ENCODE assay signal across 8 cellular contexts in the genomic region with DNA sequence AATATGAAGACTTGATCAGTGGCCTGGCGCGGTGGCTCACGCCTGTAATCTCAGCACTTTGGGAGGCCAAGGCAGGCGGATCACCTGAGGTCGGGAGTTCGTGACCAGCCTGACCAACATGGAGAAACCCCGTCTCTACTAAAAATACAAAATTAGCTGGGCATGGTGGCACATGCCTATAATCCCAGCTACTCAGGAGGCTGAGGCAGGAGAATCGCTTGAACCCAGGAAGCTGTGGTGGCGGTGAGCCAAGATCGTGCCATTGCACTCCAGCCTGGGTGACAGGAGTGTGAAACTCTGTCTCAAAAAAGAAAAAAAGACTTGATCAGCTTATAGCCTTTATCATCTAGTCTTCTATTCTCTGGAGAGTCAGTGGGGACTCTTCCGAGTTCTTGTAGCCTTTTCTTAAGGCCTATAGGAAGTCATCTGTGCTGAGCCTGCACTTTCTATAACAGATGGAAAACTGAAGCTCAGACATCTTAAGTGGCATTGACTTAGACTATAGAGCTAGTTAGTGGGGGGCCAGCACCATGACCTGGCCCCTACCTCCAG. TPM values are rescaled to one million over a fixed set of nuclear protein-coding genes. Genes with fewer than 3 reads are reported as not detected.
DNase-seq lines count a peak whose midpoint lies in the region; ATAC-seq and TF ChIP-seq lines count a peak whose summit lies in the region.
"Not testable (repeated sequence)": the region's sequence is repeated elsewhere in the genome, so short reads cannot be mapped to it uniquely, and the experiment has no call there.

No MANE protein-coding gene starts in this region.

- H3K4me1 ChIP-seq in BLaER1 treated with 17β-estradiol and CSF1 and Interleukin-3, amounts not matched to agents 10 nM and 100 nM = peaks cover 72 to 93% (median 90%) of the 10 kb centered on the region in 10 experiments
- H3K4me1 ChIP-seq in Loucy (ENCODE audit: insufficient read depth, low read length, poor library complexity, severe bottlenecking) = peaks cover 78% of the 10 kb centered on the region
- H3K4me1 ChIP-seq in right lobe of liver = not testable (repeated sequence)

- not testable (repeated sequence) for H3K27me3 Mint-ChIP-seq in activated CD4-positive, alpha-beta T cell treated with anti-CD3 and anti-CD28 coated beads, Interleukin-2, amount 10 ng/mL, durations not matched to agents 24 days and 14 days; activated naive CD8-positive, alpha-beta T cell treated with anti-CD3 and anti-CD28 coated beads, Interleukin-2, amount 10 ng/mL, durations not matched to agents 7 days and 5 days

- not testable (repeated sequence) for H3K36me3 ChIP-seq in BLaER1 treated with 17β-estradiol and CSF1 and Interleukin-3, amounts not matched to agents 10 nM and 100 nM; Loucy (ENCODE audit: insufficient read depth, low read length); right lobe of liver

- H3K27ac ChIP-seq in BLaER1 treated with 17β-estradiol and CSF1 and Interleukin-3, amounts not matched to agents 10 nM and 100 nM = peak overlapping the region; percentile 88 to 97 (median 92)
- H3K27ac ChIP-seq in right lobe of liver = peak overlapping the region in 2 of 3 donors; percentile 33 to 56

- H3K4me3 Mint-ChIP-seq in activated CD4-positive, alpha-beta T cell treated with anti-CD3 and anti-CD28 coated beads, Interleukin-2, amount 10 ng/mL, durations not matched to agents 24 days and 14 days = peak overlapping the region; percentile 87
- peak overlapping the region; percentile 96 for H3K4me3 Mint-ChIP-seq in activated naive CD8-positive, alpha-beta T cell treated with anti-CD3 and anti-CD28 coated beads, Interleukin-2, amount 10 ng/mL, durations not matched to agents 7 days and 5 days
- H3K4me3 Mint-ChIP-seq in stimulated activated effector memory CD8-positive, alpha-beta T cell treated with anti-CD3 and anti-CD28 coated beads, Interleukin-12 subunit alpha, Interleukin-12 subunit beta, amount 100 ng/mL, for 72 hours = peak overlapping the region; percentile 77

- H3K4me1 Mint-ChIP-seq in activated CD4-positive, alpha-beta T cell treated with anti-CD3 and anti-CD28 coated beads, Interleukin-2, amount 10 ng/mL, durations not matched to agents 24 days and 14 days = peaks cover 76% of the 10 kb centered on the region
- H3K4me1 Mint-ChIP-seq in activated naive CD8-positive, alpha-beta T cell treated with anti-CD3 and anti-CD28 coated beads, Interleukin-2, amount 10 ng/mL, durations not matched to agents 7 days and 5 days = peaks cover 53% of the 10 kb centered on the region
- peaks cover 88% of the 10 kb centered on the region for H3K4me1 Mint-ChIP-seq in stimulated activated effector memory CD8-positive, alpha-beta T cell treated with anti-CD3 and anti-CD28 coated beads, Interleukin-12 subunit alpha, Interleukin-12 subunit beta, amount 100 ng/mL, for 72 hours

- TF ChIP-seq POLR2A in right lobe of liver (IDR thresholded peaks at IDR 0.05) = not testable (repeated sequence)

- H3K9me2 ChIP-seq in Loucy (replicated peaks; ENCODE audit: low read depth, low read length) = not testable (repeated sequence)

- H3K36me3 Mint-ChIP-seq in activated CD4-positive, alpha-beta T cell treated with anti-CD3 and anti-CD28 coated beads, Interleukin-2, amount 10 ng/mL, durations not matched to agents 24 days and 14 days (ENCODE audit: low read depth) = peaks cover 32% of the 10 kb centered on the region
- H3K36me3 Mint-ChIP-seq in activated naive CD8-positive, alpha-beta T cell treated with anti-CD3 and anti-CD28 coated beads, Interleukin-2, amount 10 ng/mL, durations not matched to agents 7 days and 5 days = peaks cover 35% of the 10 kb centered on the region
- H3K36me3 Mint-ChIP-seq in stimulated activated effector memory CD8-positive, alpha-beta T cell treated with anti-CD3 and anti-CD28 coated beads, Interleukin-12 subunit alpha, Interleukin-12 subunit beta, amount 100 ng/mL, for 72 hours = peaks cover 58% of the 10 kb centered on the region

- peak; percentile 6 for ATAC-seq in GM18870 (IDR thresholded peaks at IDR 0.05; ENCODE audit: unreplicated experiment)
- ATAC-seq in HG03045 (IDR thresholded peaks at IDR 0.05; ENCODE audit: unreplicated experiment) = peak; percentile 5
- not testable (repeated sequence) for ATAC-seq in activated naive CD8-positive, alpha-beta T cell treated with anti-CD3 and anti-CD28 coated beads, Interleukin-2, amount 10 ng/mL, durations not matched to agents 7 days and 5 days (ENCODE audit: low read depth)
- peak in 3 of 4 donors; percentile 18 to 34 (median 25) for ATAC-seq in right lobe of liver
- peak; percentile 0 for ATAC-seq in stimulated activated effector memory CD8-positive, alpha-beta T cell treated with anti-CD3 and anti-CD28 coated beads, Interleukin-12 subunit alpha, Interleukin-12 subunit beta, amount 100 ng/mL, for 72 hours

- H2AFZ ChIP-seq in Loucy (ENCODE audit: low read length) = not testable (repeated sequence)

- 34% methylated on average over 4 of the region's 11 CpGs for WGBS in right lobe of liver (ENCODE audit: insufficient coverage, low coverage, low lambda C conversion rate, missing lambda C conversion rate)

- peak overlapping the region; percentile 46 to 67 (median 55); a peak in 19 of 20 replicates for H3K4me3 ChIP-seq in BLaER1 treated with 17β-estradiol and CSF1 and Interleukin-3, amounts not matched to agents 10 nM and 100 nM
- peak overlapping the region; percentile 77 for H3K4me3 ChIP-seq in Loucy (ENCODE audit: low read length, poor library complexity, severe bottlenecking)
- H3K4me3 ChIP-seq in right lobe of liver = not testable (repeated sequence)

- H3K4me2 ChIP-seq in BLaER1 treated with 17β-estradiol and CSF1 and Interleukin-3, amounts not matched to agents 10 nM and 100 nM = peak overlapping the region; percentile 90 to 100 (median 96)
- H3K4me2 ChIP-seq in Loucy (ENCODE audit: low read depth, low read length, poor library complexity, severe bottlenecking) = peak overlapping the region; percentile 92

- not testable (repeated sequence) for H3K27me3 ChIP-seq in BLaER1 treated with 17β-estradiol and CSF1 and Interleukin-3, amounts not matched to agents 10 nM and 100 nM; Loucy (ENCODE audit: insufficient read depth, low read length, poor library complexity, severe bottlenecking); right lobe of liver

- H3K27ac Mint-ChIP-seq in activated CD4-positive, alpha-beta T cell treated with anti-CD3 and anti-CD28 coated beads, Interleukin-2, amount 10 ng/mL, durations not matched to agents 24 days and 14 days = peak overlapping the region; percentile 98
- H3K27ac Mint-ChIP-seq in activated naive CD8-positive, alpha-beta T cell treated with anti-CD3 and anti-CD28 coated beads, Interleukin-2, amount 10 ng/mL, durations not matched to agents 7 days and 5 days = peak overlapping the region; percentile 97
- H3K27ac Mint-ChIP-seq in stimulated activated effector memory CD8-positive, alpha-beta T cell treated with anti-CD3 and anti-CD28 coated beads, Interleukin-12 subunit alpha, Interleukin-12 subunit beta, amount 100 ng/mL, for 72 hours = peak overlapping the region; percentile 94

- DNase-seq in activated CD4-positive, alpha-beta T cell treated with anti-CD3 and anti-CD28 coated beads, Interleukin-2, amount 10 ng/mL, durations not matched to agents 24 days and 14 days = peak; percentile 74
- DNase-seq in activated naive CD8-positive, alpha-beta T cell treated with anti-CD3 and anti-CD28 coated beads, Interleukin-2, amount 10 ng/mL, durations not matched to agents 7 days and 5 days = peak; percentile 54
- DNase-seq in right lobe of liver; stimulated activated effector memory CD8-positive, alpha-beta T cell treated with anti-CD3 and anti-CD28 coated beads, Interleukin-12 subunit alpha, Interleukin-12 subunit beta, amount 100 ng/mL, for 72 hours (ENCODE audit: low spot score in 2 of 2): not testable (repeated sequence)

- not testable (repeated sequence) for TF ChIP-seq CTCF in Loucy (conservative IDR thresholded peaks at IDR 0.05; ENCODE audit: low read length); right lobe of liver (IDR thresholded peaks at IDR 0.05)

- POLR2A ChIA-PET in activated naive CD8-positive, alpha-beta T cell treated with anti-CD3 and anti-CD28 coated beads, Interleukin-2, amount 10 ng/mL, durations not matched to agents 7 days and 5 days (lab: Charles Lee) = interaction anchor here (0.8 to 11.7 kb wide), 9 partner anchors 7 to 157 kb away, joined by 3 to 297 read pairs (median 6); no protein-coding TSS in a partner anchor

- peaks cover 38% of the 10 kb centered on the region for H3F3A ChIP-seq in Loucy (ENCODE audit: low read depth)

- peaks cover 71% of the 10 kb centered on the region for H3K79me2 ChIP-seq in Loucy (ENCODE audit: insufficient read depth, low read length)

- H3K9me3 ChIP-seq in BLaER1 treated with 17β-estradiol and CSF1 and Interleukin-3, amounts not matched to agents 10 nM and 100 nM (replicated peaks in 1 of 11); Loucy (ENCODE audit: insufficient read depth, low read depth, low read length); right lobe of liver: not testable (repeated sequence)

- peaks cover 0 to 28% (median 0%) of the 10 kb centered on the region in 11 experiments; a peak in 7 of 22 replicates for H4K20me1 ChIP-seq in BLaER1 treated with 17β-estradiol and CSF1 and Interleukin-3, amounts not matched to agents 10 nM and 100 nM
- H4K20me1 ChIP-seq in Loucy (ENCODE audit: insufficient read depth, low read length, poor library complexity, severe bottlenecking) = not testable (repeated sequence)

- H3K9ac ChIP-seq in BLaER1 treated with 17β-estradiol and CSF1 and Interleukin-3, amounts not matched to agents 10 nM and 100 nM = peak overlapping the region; percentile 70 to 88 (median 83); a peak in 21 of 22 replicates
- H3K9ac ChIP-seq in Loucy (ENCODE audit: low read depth, low read length, poor library complexity, severe bottlenecking) = peak overlapping the region; percentile 97

- not testable (repeated sequence) for H3K9me3 Mint-ChIP-seq in activated CD4-positive, alpha-beta T cell treated with anti-CD3 and anti-CD28 coated beads, Interleukin-2, amount 10 ng/mL, durations not matched to agents 24 days and 14 days; activated naive CD8-positive, alpha-beta T cell treated with anti-CD3 and anti-CD28 coated beads, Interleukin-2, amount 10 ng/mL, durations not matched to agents 7 days and 5 days; stimulated activated effector memory CD8-positive, alpha-beta T cell treated with anti-CD3 and anti-CD28 coated beads, Interleukin-12 subunit alpha, Interleukin-12 subunit beta, amount 100 ng/mL, for 72 hours

- intact Hi-C loops in activated CD4-positive, alpha-beta T cell treated with anti-CD3 and anti-CD28 coated beads, Interleukin-2, amount 10 ng/mL, durations not matched to agents 24 days and 14 days (cut with micrococcal nuclease) = loop anchor here (1.0 to 10.0 kb wide), 9 partner anchors 7 to 1758 kb away; a partner anchor contains a TSS
- intact Hi-C loops in right lobe of liver (cut with DNase I) = not testable (repeated sequence)

RNA-seq across cellular contexts. Expression of a gene that starts 0.5 kb away (rescaled TPM):
- 268 and 285 TPM in 2 replicates for total RNA-seq in activated CD4-positive, alpha-beta T cell treated with anti-CD3 and anti-CD28 coated beads, Interleukin-2, amount 10 ng/mL, durations not matched to agents 24 days and 14 days
- 1,000 to 10,000 TPM; 1,124 to 1,144 TPM for total RNA-seq in activated naive CD8-positive, alpha-beta T cell treated with anti-CD3 and anti-CD28 coated beads, Interleukin-2, amount 10 ng/mL, durations not matched to agents 7 days and 5 days
- 100 to 1,000 TPM in 2 of 6 experiments, 10 to 100 TPM in 4; 23.6 to 162 (median 68.4) TPM for total RNA-seq in right lobe of liver
